In genomic region chr15:78259232-78259631, GRCh38 we compare ENCODE assay signal across 22 cellular contexts. TPM values are rescaled to one million over a fixed set of nuclear protein-coding genes. Genes with fewer than 3 reads are reported as not detected.
"Had no signal": no experiment of that assay in that cellular context is flagged by ENCODE, and none has a peak within 500 bp of the region (broad histone marks: within the 10 kb centered on the region; RNA-seq: fewer than 3 reads in every experiment).

No MANE protein-coding gene starts in this region.

- H3K36me3 ChIP-seq: ovary, prostate gland, right atrium auricular region, suprapubic skin, vagina had no signal

- ATAC-seq: natural killer cell treated with Interleukin-12 subunit alpha and Interleukin-12 subunit beta and Interleukin-15 and Interleukin-18, amount 100 ng/mL, for 72 hours; stimulated activated effector memory CD8-positive, alpha-beta T cell treated with anti-CD3 and anti-CD28 coated beads, Interleukin-12 subunit alpha, Interleukin-12 subunit beta, amount 100 ng/mL, for 72 hours; stimulated activated naive CD8-positive, alpha-beta T cell treated with anti-CD3 and anti-CD28 coated beads, Interleukin-15, amount 100 ng/mL, for 72 hours; T-helper 17 cell had no signal

- H3K4me1 Mint-ChIP-seq: activated naive CD8-positive, alpha-beta T cell treated with anti-CD3 and anti-CD28 coated beads for 36 hours; stimulated activated effector memory CD8-positive, alpha-beta T cell treated with anti-CD3 and anti-CD28 coated beads, Interleukin-12 subunit alpha, Interleukin-12 subunit beta, amount 100 ng/mL, for 72 hours; stimulated activated naive CD8-positive, alpha-beta T cell treated with anti-CD3 and anti-CD28 coated beads, Interleukin-15, amount 100 ng/mL, for 72 hours; T-helper 17 cell had no signal

- H3K79me2 ChIP-seq: hepatocyte had no signal

- H3K4me1 ChIP-seq: prostate gland had no signal

- H3K4me2 ChIP-seq: hepatocyte had no signal

- H3K27ac Mint-ChIP-seq: activated CD4-positive, alpha-beta memory T cell treated with anti-CD3 and anti-CD28 coated beads for 36 hours; activated naive CD8-positive, alpha-beta T cell treated with anti-CD3 and anti-CD28 coated beads for 36 hours; stimulated activated naive CD8-positive, alpha-beta T cell treated with anti-CD3 and anti-CD28 coated beads, Interleukin-15, amount 100 ng/mL, for 72 hours; T-helper 17 cell had no signal

- H3K27ac ChIP-seq: hepatocyte, ovary, prostate gland, right atrium auricular region, suprapubic skin, vagina had no signal

- H3K9me3 ChIP-seq: ovary, prostate gland, right atrium auricular region, suprapubic skin, vagina had no signal

- DNase-seq: activated CD4-positive, alpha-beta memory T cell treated with anti-CD3 and anti-CD28 coated beads for 36 hours; activated CD4-positive, alpha-beta T cell treated with anti-CD3 and anti-CD28 coated beads for 48 hours; activated naive CD4-positive, alpha-beta T cell treated with Interleukin-2 at 50 U/mL for 16 hours; activated naive CD8-positive, alpha-beta T cell treated with anti-CD3 and anti-CD28 coated beads for 36 hours; activated T-cell treated with anti-CD3 and anti-CD28 coated beads, Interleukin-2, amount 50 U/mL, for 48 hours; cortex of kidney; foreskin melanocyte; glutamatergic neuron; midbrain; ovary; stimulated activated CD4-positive, alpha-beta T cell treated with anti-CD3 and anti-CD28 coated beads, Interleukin-2, amount 100 ng/mL, for 24 hours; stimulated activated naive CD8-positive, alpha-beta T cell treated with anti-CD3 and anti-CD28 coated beads, Interleukin-15, amount 100 ng/mL, for 72 hours; T-helper 17 cell; trophoblast cell had no signal

- H3K27me3 ChIP-seq: hepatocyte, ovary, right atrium auricular region, suprapubic skin, vagina had no signal

- H3K27me3 Mint-ChIP-seq: activated CD4-positive, alpha-beta memory T cell treated with anti-CD3 and anti-CD28 coated beads for 36 hours; activated naive CD8-positive, alpha-beta T cell treated with anti-CD3 and anti-CD28 coated beads for 36 hours had no signal

- H3K4me3 ChIP-seq: hepatocyte, ovary, prostate gland, right atrium auricular region, suprapubic skin, vagina had no signal

- H3K4me3 Mint-ChIP-seq: activated CD4-positive, alpha-beta memory T cell treated with anti-CD3 and anti-CD28 coated beads for 36 hours; activated naive CD8-positive, alpha-beta T cell treated with anti-CD3 and anti-CD28 coated beads for 36 hours; natural killer cell treated with Interleukin-12 subunit alpha and Interleukin-12 subunit beta and Interleukin-15 and Interleukin-18, amount 100 ng/mL, for 72 hours; stimulated activated effector memory CD8-positive, alpha-beta T cell treated with anti-CD3 and anti-CD28 coated beads, Interleukin-12 subunit alpha, Interleukin-12 subunit beta, amount 100 ng/mL, for 72 hours; stimulated activated naive CD8-positive, alpha-beta T cell treated with anti-CD3 and anti-CD28 coated beads, Interleukin-15, amount 100 ng/mL, for 72 hours; T-helper 17 cell had no signal

- H3K9me3 Mint-ChIP-seq: activated CD4-positive, alpha-beta memory T cell treated with anti-CD3 and anti-CD28 coated beads for 36 hours; activated naive CD8-positive, alpha-beta T cell treated with anti-CD3 and anti-CD28 coated beads for 36 hours; natural killer cell treated with Interleukin-12 subunit alpha and Interleukin-12 subunit beta and Interleukin-15 and Interleukin-18, amount 100 ng/mL, for 72 hours; stimulated activated effector memory CD8-positive, alpha-beta T cell treated with anti-CD3 and anti-CD28 coated beads, Interleukin-12 subunit alpha, Interleukin-12 subunit beta, amount 100 ng/mL, for 72 hours; stimulated activated naive CD8-positive, alpha-beta T cell treated with anti-CD3 and anti-CD28 coated beads, Interleukin-15, amount 100 ng/mL, for 72 hours had no signal

- H3K36me3 Mint-ChIP-seq: activated CD4-positive, alpha-beta memory T cell treated with anti-CD3 and anti-CD28 coated beads for 36 hours; activated naive CD8-positive, alpha-beta T cell treated with anti-CD3 and anti-CD28 coated beads for 36 hours; natural killer cell treated with Interleukin-12 subunit alpha and Interleukin-12 subunit beta and Interleukin-15 and Interleukin-18, amount 100 ng/mL, for 72 hours; stimulated activated effector memory CD8-positive, alpha-beta T cell treated with anti-CD3 and anti-CD28 coated beads, Interleukin-12 subunit alpha, Interleukin-12 subunit beta, amount 100 ng/mL, for 72 hours had no signal

- H2AFZ ChIP-seq: hepatocyte had no signal

RNA-seq across cellular contexts. Expression of gene ACSBG1, which starts 24.9 kb away (rescaled TPM):
- total RNA-seq: bronchial epithelial cell, right atrium auricular region had no signal
